Comparison of ENCODE assay signal across 1 cellular context in the genomic region with DNA sequence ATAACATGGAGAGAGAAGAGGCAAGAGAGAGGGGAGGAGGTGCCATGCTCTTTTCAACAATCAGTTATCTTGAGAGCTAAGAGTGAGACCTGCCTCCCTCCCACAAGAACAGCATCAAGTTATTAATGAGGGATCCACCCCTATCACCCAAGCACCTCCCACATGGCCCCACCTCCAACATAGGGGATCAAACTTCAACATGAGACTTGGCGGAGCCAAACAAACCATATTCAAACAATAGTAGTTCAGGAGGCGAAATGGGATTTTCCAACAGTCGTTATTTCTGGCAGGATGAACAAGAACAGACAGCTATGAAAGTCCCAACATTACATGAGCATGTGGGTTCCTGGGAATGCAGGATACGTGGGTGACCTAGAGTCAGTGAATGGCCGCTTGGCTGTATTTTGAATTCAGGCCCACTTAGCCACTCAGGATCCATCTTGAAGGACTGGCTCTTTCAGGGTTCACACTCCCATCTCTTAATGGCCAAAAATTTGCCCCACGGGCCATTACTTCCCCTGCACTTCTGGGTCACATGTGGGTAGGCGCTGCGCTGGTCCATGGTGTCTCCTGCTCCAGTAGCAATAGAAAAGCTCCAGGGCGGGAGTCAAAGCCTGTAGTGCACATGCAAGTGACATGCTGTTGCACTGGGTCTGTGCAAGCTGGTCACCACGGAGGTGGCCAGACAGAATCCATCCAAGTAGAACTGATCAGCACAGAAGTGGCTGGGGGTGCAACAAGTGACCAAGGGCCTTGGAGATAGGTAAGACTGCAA.
A peak's percentile ranks its signal among the peaks of the same experiment; 100 is the strongest.
TF ChIP-seq lines count a peak whose summit lies in the region.

No MANE protein-coding gene starts in this region.

TF ChIP-seq in HepG2, 621 proteins besides CTCF, POLR2A, EP300 and RAD21 (continued from another document and continues in another):
- TF ChIP-seq, protein P1, sequence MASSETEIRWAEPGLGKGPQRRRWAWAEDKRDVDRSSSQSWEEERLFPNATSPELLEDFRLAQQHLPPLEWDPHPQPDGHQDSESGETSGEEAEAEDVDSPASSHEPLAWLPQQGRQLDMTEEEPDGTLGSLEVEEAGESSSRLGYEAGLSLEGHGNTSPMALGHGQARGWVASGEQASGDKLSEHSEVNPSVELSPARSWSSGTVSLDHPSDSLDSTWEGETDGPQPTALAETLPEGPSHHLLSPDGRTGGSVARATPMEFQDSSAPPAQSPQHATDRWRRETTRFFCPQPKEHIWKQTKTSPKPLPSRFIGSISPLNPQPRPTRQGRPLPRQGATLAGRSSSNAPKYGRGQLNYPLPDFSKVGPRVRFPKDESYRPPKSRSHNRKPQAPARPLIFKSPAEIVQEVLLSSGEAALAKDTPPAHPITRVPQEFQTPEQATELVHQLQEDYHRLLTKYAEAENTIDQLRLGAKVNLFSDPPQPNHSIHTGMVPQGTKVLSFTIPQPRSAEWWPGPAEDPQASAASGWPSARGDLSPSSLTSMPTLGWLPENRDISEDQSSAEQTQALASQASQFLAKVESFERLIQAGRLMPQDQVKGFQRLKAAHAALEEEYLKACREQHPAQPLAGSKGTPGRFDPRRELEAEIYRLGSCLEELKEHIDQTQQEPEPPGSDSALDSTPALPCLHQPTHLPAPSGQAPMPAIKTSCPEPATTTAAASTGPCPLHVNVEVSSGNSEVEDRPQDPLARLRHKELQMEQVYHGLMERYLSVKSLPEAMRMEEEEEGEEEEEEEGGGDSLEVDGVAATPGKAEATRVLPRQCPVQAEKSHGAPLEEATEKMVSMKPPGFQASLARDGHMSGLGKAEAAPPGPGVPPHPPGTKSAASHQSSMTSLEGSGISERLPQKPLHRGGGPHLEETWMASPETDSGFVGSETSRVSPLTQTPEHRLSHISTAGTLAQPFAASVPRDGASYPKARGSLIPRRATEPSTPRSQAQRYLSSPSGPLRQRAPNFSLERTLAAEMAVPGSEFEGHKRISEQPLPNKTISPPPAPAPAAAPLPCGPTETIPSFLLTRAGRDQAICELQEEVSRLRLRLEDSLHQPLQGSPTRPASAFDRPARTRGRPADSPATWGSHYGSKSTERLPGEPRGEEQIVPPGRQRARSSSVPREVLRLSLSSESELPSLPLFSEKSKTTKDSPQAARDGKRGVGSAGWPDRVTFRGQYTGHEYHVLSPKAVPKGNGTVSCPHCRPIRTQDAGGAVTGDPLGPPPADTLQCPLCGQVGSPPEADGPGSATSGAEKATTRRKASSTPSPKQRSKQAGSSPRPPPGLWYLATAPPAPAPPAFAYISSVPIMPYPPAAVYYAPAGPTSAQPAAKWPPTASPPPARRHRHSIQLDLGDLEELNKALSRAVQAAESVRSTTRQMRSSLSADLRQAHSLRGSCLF (CRISPR knock-in tag; IDR thresholded peaks at IDR 0.05; ENCODE audit: borderline replicate concordance), result no peak
- TF ChIP-seq, protein P2, sequence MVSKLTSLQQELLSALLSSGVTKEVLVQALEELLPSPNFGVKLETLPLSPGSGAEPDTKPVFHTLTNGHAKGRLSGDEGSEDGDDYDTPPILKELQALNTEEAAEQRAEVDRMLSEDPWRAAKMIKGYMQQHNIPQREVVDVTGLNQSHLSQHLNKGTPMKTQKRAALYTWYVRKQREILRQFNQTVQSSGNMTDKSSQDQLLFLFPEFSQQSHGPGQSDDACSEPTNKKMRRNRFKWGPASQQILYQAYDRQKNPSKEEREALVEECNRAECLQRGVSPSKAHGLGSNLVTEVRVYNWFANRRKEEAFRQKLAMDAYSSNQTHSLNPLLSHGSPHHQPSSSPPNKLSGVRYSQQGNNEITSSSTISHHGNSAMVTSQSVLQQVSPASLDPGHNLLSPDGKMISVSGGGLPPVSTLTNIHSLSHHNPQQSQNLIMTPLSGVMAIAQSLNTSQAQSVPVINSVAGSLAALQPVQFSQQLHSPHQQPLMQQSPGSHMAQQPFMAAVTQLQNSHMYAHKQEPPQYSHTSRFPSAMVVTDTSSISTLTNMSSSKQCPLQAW (CRISPR knock-in tag; IDR thresholded peaks at IDR 0.05), result 0 out of 2 replicates have a peak, but pooled peaks have one; percentile 12
- no peak for TF ChIP-seq NFATC3 (CRISPR knock-in tag; IDR thresholded peaks at IDR 0.05)
- TF ChIP-seq ZNF782 (CRISPR knock-in tag; IDR thresholded peaks at IDR 0.05; ENCODE audit: borderline replicate concordance), result no peak
- TF ChIP-seq ZNF335 (CRISPR knock-in tag; IDR thresholded peaks at IDR 0.05), result no peak
- no peak for TF ChIP-seq FOXO1 (CRISPR knock-in tag; IDR thresholded peaks at IDR 0.05)
- no peak for TF ChIP-seq ARHGAP35 (CRISPR knock-in tag; IDR thresholded peaks at IDR 0.05; ENCODE audit: borderline replicate concordance)
- TF ChIP-seq, protein P3, sequence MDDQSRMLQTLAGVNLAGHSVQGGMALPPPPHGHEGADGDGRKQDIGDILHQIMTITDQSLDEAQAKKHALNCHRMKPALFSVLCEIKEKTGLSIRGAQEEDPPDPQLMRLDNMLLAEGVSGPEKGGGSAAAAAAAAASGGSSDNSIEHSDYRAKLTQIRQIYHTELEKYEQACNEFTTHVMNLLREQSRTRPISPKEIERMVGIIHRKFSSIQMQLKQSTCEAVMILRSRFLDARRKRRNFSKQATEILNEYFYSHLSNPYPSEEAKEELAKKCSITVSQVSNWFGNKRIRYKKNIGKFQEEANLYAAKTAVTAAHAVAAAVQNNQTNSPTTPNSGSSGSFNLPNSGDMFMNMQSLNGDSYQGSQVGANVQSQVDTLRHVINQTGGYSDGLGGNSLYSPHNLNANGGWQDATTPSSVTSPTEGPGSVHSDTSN (CRISPR knock-in tag; IDR thresholded peaks at IDR 0.05; ENCODE audit: borderline replicate concordance), result no peak
- TF ChIP-seq, protein P4, sequence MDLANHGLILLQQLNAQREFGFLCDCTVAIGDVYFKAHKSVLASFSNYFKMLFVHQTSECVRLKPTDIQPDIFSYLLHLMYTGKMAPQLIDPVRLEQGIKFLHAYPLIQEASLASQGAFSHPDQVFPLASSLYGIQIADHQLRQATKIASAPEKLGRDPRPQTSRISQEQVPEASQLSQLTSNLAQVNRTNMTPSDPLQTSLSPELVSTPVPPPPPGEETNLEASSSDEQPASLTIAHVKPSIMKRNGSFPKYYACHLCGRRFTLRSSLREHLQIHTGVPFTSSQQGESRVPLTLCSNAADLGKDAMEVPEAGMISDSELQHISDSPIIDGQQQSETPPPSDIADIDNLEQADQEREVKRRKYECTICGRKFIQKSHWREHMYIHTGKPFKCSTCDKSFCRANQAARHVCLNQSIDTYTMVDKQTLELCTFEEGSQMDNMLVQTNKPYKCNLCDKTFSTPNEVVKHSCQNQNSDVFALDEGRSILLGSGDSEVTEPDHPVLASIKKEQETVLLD (CRISPR knock-in tag; IDR thresholded peaks at IDR 0.05; ENCODE audit: low read depth), result no peak
- TF ChIP-seq ZNF160 (CRISPR knock-in tag; IDR thresholded peaks at IDR 0.05), result no peak
- TF ChIP-seq ZNF350 (CRISPR knock-in tag; IDR thresholded peaks at IDR 0.05; ENCODE audit: borderline replicate concordance, low read depth), result no peak
- TF ChIP-seq EED (CRISPR knock-in tag; IDR thresholded peaks at IDR 0.05), result no peak
- TF ChIP-seq, protein P5, sequence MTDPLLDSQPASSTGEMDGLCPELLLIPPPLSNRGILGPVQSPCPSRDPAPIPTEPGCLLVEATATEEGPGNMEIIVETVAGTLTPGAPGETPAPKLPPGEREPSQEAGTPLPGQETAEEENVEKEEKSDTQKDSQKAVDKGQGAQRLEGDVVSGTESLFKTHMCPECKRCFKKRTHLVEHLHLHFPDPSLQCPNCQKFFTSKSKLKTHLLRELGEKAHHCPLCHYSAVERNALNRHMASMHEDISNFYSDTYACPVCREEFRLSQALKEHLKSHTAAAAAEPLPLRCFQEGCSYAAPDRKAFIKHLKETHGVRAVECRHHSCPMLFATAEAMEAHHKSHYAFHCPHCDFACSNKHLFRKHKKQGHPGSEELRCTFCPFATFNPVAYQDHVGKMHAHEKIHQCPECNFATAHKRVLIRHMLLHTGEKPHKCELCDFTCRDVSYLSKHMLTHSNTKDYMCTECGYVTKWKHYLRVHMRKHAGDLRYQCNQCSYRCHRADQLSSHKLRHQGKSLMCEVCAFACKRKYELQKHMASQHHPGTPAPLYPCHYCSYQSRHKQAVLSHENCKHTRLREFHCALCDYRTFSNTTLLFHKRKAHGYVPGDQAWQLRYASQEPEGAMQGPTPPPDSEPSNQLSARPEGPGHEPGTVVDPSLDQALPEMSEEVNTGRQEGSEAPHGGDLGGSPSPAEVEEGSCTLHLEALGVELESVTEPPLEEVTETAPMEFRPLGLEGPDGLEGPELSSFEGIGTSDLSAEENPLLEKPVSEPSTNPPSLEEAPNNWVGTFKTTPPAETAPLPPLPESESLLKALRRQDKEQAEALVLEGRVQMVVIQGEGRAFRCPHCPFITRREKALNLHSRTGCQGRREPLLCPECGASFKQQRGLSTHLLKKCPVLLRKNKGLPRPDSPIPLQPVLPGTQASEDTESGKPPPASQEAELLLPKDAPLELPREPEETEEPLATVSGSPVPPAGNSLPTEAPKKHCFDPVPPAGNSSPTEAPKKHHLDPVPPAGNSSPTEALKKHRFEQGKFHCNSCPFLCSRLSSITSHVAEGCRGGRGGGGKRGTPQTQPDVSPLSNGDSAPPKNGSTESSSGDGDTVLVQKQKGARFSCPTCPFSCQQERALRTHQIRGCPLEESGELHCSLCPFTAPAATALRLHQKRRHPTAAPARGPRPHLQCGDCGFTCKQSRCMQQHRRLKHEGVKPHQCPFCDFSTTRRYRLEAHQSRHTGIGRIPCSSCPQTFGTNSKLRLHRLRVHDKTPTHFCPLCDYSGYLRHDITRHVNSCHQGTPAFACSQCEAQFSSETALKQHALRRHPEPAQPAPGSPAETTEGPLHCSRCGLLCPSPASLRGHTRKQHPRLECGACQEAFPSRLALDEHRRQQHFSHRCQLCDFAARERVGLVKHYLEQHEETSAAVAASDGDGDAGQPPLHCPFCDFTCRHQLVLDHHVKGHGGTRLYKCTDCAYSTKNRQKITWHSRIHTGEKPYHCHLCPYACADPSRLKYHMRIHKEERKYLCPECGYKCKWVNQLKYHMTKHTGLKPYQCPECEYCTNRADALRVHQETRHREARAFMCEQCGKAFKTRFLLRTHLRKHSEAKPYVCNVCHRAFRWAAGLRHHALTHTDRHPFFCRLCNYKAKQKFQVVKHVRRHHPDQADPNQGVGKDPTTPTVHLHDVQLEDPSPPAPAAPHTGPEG (CRISPR knock-in tag; IDR thresholded peaks at IDR 0.05), result 0 out of 2 replicates have a peak, but pooled peaks have one; percentile 9
- TF ChIP-seq, protein P6, sequence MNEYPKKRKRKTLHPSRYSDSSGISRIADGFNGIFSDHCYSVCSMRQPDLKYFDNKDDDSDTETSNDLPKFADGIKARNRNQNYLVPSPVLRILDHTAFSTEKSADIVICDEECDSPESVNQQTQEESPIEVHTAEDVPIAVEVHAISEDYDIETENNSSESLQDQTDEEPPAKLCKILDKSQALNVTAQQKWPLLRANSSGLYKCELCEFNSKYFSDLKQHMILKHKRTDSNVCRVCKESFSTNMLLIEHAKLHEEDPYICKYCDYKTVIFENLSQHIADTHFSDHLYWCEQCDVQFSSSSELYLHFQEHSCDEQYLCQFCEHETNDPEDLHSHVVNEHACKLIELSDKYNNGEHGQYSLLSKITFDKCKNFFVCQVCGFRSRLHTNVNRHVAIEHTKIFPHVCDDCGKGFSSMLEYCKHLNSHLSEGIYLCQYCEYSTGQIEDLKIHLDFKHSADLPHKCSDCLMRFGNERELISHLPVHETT (CRISPR knock-in tag; conservative IDR thresholded peaks at IDR 0.05), result no peak
- TF ChIP-seq ZNF251 (CRISPR knock-in tag; IDR thresholded peaks at IDR 0.05), result no peak
- no peak for TF ChIP-seq ZNF703 (CRISPR knock-in tag; IDR thresholded peaks at IDR 0.05; ENCODE audit: borderline replicate concordance)
- TF ChIP-seq ZNF550 (CRISPR knock-in tag; IDR thresholded peaks at IDR 0.05; ENCODE audit: borderline replicate concordance), result no peak
- TF ChIP-seq, protein P7, sequence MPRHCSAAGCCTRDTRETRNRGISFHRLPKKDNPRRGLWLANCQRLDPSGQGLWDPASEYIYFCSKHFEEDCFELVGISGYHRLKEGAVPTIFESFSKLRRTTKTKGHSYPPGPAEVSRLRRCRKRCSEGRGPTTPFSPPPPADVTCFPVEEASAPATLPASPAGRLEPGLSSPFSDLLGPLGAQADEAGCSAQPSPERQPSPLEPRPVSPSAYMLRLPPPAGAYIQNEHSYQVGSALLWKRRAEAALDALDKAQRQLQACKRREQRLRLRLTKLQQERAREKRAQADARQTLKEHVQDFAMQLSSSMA (CRISPR knock-in tag; IDR thresholded peaks at IDR 0.05), result no peak
- no peak for TF ChIP-seq ZFP36 (IDR thresholded peaks at IDR 0.05; ENCODE audit: borderline replicate concordance, low read depth, low read length, partially characterized antibody)
- 0 out of 2 replicates have a peak, but pooled peaks have one; percentile 53 for TF ChIP-seq DNMT3B (CRISPR knock-in tag; conservative IDR thresholded peaks at IDR 0.05)
- TF ChIP-seq, protein P8, sequence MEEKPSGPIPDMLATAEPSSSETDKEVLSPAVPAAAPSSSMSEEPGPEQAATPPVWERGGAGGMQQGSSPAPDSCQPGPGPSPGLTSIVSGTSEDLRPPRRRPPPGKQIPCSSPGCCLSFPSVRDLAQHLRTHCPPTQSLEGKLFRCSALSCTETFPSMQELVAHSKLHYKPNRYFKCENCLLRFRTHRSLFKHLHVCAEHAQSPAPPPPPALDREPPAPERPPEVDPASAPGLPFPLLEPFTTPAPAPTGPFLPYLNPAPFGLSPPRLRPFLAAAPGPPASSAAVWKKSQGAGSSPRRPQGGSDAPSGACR (CRISPR knock-in tag; IDR thresholded peaks at IDR 0.05), result no peak
- no peak for TF ChIP-seq SRY (CRISPR knock-in tag; IDR thresholded peaks at IDR 0.05)
- no peak for TF ChIP-seq ZNF713 (CRISPR knock-in tag; IDR thresholded peaks at IDR 0.05)
- TF ChIP-seq ZNF224 (CRISPR knock-in tag; IDR thresholded peaks at IDR 0.05), result no peak
- no peak for TF ChIP-seq PAF1 (CRISPR knock-in tag; IDR thresholded peaks at IDR 0.05)
- TF ChIP-seq TARDBP (CRISPR knock-in tag; IDR thresholded peaks at IDR 0.05), result no peak
- 0 out of 2 replicates have a peak, but pooled peaks have one; percentile 36 for TF ChIP-seq ZNF451 (CRISPR knock-in tag; IDR thresholded peaks at IDR 0.05)
- no peak for TF ChIP-seq ZNF264 (CRISPR knock-in tag; IDR thresholded peaks at IDR 0.05)
- no peak for TF ChIP-seq ZBTB38 (CRISPR knock-in tag; IDR thresholded peaks at IDR 0.05)
- TF ChIP-seq ZNF205 (CRISPR knock-in tag; IDR thresholded peaks at IDR 0.05), result no peak
- TF ChIP-seq, protein P9, sequence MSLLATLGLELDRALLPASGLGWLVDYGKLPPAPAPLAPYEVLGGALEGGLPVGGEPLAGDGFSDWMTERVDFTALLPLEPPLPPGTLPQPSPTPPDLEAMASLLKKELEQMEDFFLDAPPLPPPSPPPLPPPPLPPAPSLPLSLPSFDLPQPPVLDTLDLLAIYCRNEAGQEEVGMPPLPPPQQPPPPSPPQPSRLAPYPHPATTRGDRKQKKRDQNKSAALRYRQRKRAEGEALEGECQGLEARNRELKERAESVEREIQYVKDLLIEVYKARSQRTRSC (CRISPR knock-in tag; IDR thresholded peaks at IDR 0.05; ENCODE audit: low read depth), result no peak
- no peak for TF ChIP-seq MBD4 (IDR thresholded peaks at IDR 0.05; ENCODE audit: borderline replicate concordance, low read length)
- TF ChIP-seq, protein P10, sequence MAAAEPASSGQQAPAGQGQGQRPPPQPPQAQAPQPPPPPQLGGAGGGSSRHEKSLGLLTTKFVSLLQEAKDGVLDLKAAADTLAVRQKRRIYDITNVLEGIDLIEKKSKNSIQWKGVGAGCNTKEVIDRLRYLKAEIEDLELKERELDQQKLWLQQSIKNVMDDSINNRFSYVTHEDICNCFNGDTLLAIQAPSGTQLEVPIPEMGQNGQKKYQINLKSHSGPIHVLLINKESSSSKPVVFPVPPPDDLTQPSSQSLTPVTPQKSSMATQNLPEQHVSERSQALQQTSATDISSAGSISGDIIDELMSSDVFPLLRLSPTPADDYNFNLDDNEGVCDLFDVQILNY (CRISPR knock-in tag; conservative IDR thresholded peaks at IDR 0.05), result no peak
- TF ChIP-seq, protein P11, sequence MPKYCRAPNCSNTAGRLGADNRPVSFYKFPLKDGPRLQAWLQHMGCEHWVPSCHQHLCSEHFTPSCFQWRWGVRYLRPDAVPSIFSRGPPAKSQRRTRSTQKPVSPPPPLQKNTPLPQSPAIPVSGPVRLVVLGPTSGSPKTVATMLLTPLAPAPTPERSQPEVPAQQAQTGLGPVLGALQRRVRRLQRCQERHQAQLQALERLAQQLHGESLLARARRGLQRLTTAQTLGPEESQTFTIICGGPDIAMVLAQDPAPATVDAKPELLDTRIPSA (CRISPR knock-in tag; IDR thresholded peaks at IDR 0.05; ENCODE audit: borderline replicate concordance), result no peak
- TF ChIP-seq SALL2 (CRISPR knock-in tag; IDR thresholded peaks at IDR 0.05), result no peak
